Comparison of ENCODE assay signal across 11 cellular contexts in genomic region chr6:100281471-100281878, GRCh38.
DNase-seq lines count a peak whose midpoint lies in the region; ATAC-seq and TF ChIP-seq lines count a peak whose summit lies in the region.
"Had no signal": no experiment of that assay in that cellular context is flagged by ENCODE, and none has a peak within 500 bp of the region (broad histone marks: within the 10 kb centered on the region; RNA-seq: fewer than 3 reads in every experiment).

No MANE protein-coding gene starts in this region.

- no peak overlapping the region for H3K9ac ChIP-seq in mesendoderm (ENCODE audit: low read length)
- H3K9ac ChIP-seq: BLaER1 treated with 17β-estradiol and CSF1 and Interleukin-3, amounts not matched to agents 10 nM and 100 nM had no signal

- H2AK5ac ChIP-seq in mesendoderm (ENCODE audit: low read length), result no peak overlapping the region

- H3K4me3 ChIP-seq in AG04449 (ENCODE audit: low read depth, low read length) (peak overlapping the region; percentile 29), coronary artery (peak overlapping the region; percentile 60), mesendoderm (ENCODE audit: low read length) (no peak overlapping the region)
- H3K4me3 ChIP-seq: BLaER1 treated with 17β-estradiol and CSF1 and Interleukin-3, amounts not matched to agents 10 nM and 100 nM had no signal

- WGBS in mesendoderm (ENCODE audit: extremely low coverage, insufficient coverage, low lambda C conversion rate), result no CpG with 5 or more reads among the region's 17 CpGs

- DNase-seq in AG04449 (ENCODE audit: low read depth, low spot score), result no peak
- peak; percentile 48 for DNase-seq in NCI-H1436 treated with DMSO at 0.1 percent for 48 hours (lab: John Stamatoyannopoulos, UW)
- no peak for DNase-seq in coronary artery (ENCODE audit: low spot score)
- DNase-seq in mesendoderm, result peak; percentile 54
- DNase-seq in NCI-H526 treated with DMSO at 0.1 percent for 48 hours (lab: John Stamatoyannopoulos, UW), result no peak
- DNase-seq in H4 (ENCODE audit: low spot score), result no peak
- DNase-seq: NCI-H345, T1000 had no signal

- H3K18ac ChIP-seq in mesendoderm (ENCODE audit: low read length), result no peak overlapping the region

- no peak overlapping the region for H4K5ac ChIP-seq in mesendoderm (ENCODE audit: low read length)

- H2BK5ac ChIP-seq in mesendoderm (ENCODE audit: low read length), result no peak overlapping the region

- H3K27me3 ChIP-seq in mesendoderm (ENCODE audit: insufficient read depth, low read length, poor library complexity), result no peaks in the 10 kb centered on the region
- H3K27me3 ChIP-seq: BLaER1 treated with 17β-estradiol and CSF1 and Interleukin-3, amounts not matched to agents 10 nM and 100 nM had no signal

- H4K8ac ChIP-seq in mesendoderm (ENCODE audit: low read depth, low read length), result no peak overlapping the region

- no peak overlapping the region for H3K23ac ChIP-seq in mesendoderm (ENCODE audit: low read length)

- no peak for TF ChIP-seq CTCF in AG04449 (IDR thresholded peaks at IDR 0.05; ENCODE audit: insufficient read depth, low read length, missing control alignments)
- no peak for TF ChIP-seq CTCF in coronary artery (IDR thresholded peaks at IDR 0.05)

- H3K27ac ChIP-seq in coronary artery (no peak overlapping the region), mesendoderm (ENCODE audit: low read depth, low read length) (no peak overlapping the region)
- H3K27ac ChIP-seq: BLaER1 treated with 17β-estradiol and CSF1 and Interleukin-3, amounts not matched to agents 10 nM and 100 nM had no signal

- peak overlapping the region; percentile 36 for H3K56ac ChIP-seq in mesendoderm (ENCODE audit: low read length)

- no peak for ATAC-seq in HG03469 (IDR thresholded peaks at IDR 0.05; ENCODE audit: unreplicated experiment)
- no peak for ATAC-seq in GM18907 (IDR thresholded peaks at IDR 0.05; ENCODE audit: unreplicated experiment)

- H3K79me2 ChIP-seq in mesendoderm (ENCODE audit: control insufficient read depth, insufficient read depth, low read length), result no peaks in the 10 kb centered on the region

- no peak overlapping the region for H2BK120ac ChIP-seq in mesendoderm (ENCODE audit: low read depth, low read length)

- H2BK15ac ChIP-seq in mesendoderm (replicated peaks; ENCODE audit: low read depth), result no peak overlapping the region

- peak overlapping the region; percentile 1 for H3K4me2 ChIP-seq in mesendoderm (ENCODE audit: low read length)
- H3K4me2 ChIP-seq: BLaER1 treated with 17β-estradiol and CSF1 and Interleukin-3, amounts not matched to agents 10 nM and 100 nM had no signal

- POLR2A ChIA-PET in AG04449 (lab: Yijun Ruan, JAX), result no interaction called here

- H3K4me1 ChIP-seq in mesendoderm (ENCODE audit: control insufficient read depth, low read depth, low read length), result no peaks in the 10 kb centered on the region
- H3K4me1 ChIP-seq: BLaER1 treated with 17β-estradiol and CSF1 and Interleukin-3, amounts not matched to agents 10 nM and 100 nM had no signal

- H3K79me1 ChIP-seq in mesendoderm (ENCODE audit: low read length), result no peaks in the 10 kb centered on the region

- H3K4ac ChIP-seq in mesendoderm (ENCODE audit: low read depth, low read length), result no peak overlapping the region

- no peaks in the 10 kb centered on the region for H3K36me3 ChIP-seq in mesendoderm (ENCODE audit: control insufficient read depth, insufficient read depth, low read length)
- H3K36me3 ChIP-seq: BLaER1 treated with 17β-estradiol and CSF1 and Interleukin-3, amounts not matched to agents 10 nM and 100 nM had no signal

- CTCF ChIA-PET in AG04449 (lab: Yijun Ruan, JAX), result no interaction called here

Comparison
In these comparisons a context has a peak if more than half of its experiments do, and no peak if none do; other contexts are left out.
1. DNase-seq: peak in NCI-H1436 treated with DMSO at 0.1 percent for 48 hours (single experiment) and mesendoderm (single experiment); none in AG04449 (single experiment), coronary artery (single experiment), NCI-H526 treated with DMSO at 0.1 percent for 48 hours (single experiment) and H4 (single experiment).